13 cellular contexts compared by ENCODE assay signal in the genomic region with DNA sequence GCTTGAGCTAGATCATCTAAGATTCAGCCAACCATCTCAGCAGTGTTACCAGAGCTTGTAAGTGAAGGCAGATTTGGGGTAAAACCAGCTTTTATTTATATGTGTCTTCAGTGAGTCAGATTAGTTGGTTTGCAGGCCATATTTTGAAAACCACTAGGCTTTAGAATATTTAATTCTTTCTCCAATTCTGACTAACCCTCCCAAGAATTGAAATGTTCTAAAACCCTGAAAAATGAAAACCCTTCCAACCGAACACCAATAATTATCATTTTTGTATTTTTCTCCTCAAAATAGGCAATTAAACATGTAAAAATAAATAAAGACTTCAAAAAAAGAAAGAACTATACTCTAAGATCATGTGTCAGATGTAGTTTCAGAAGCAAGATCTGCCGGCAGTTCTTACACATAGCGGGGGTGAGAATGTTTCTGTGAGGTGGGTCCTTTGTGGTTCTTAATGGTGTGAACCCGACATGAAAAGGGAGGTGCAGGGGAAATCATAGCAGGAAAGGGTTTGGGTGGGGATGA. TPM values are rescaled to one million over a fixed set of nuclear protein-coding genes. Genes with fewer than 3 reads are reported as not detected.
DNase-seq lines count a peak whose midpoint lies in the region; ATAC-seq, FAIRE-seq and TF ChIP-seq lines count a peak whose summit lies in the region.
"Had no signal": no experiment of that assay in that cellular context is flagged by ENCODE, and none has a peak within 500 bp of the region (broad histone marks: within the 10 kb centered on the region; RNA-seq: fewer than 3 reads in every experiment).

No MANE protein-coding gene starts in this region.

- no peak overlapping the region for H3K9ac ChIP-seq in HepG2 (ENCODE audit: insufficient read depth, low read depth, low read length)
- H3K9ac ChIP-seq in kidney (ENCODE audit: low read length in 2 of 2): no peak overlapping the region
- H3K9ac ChIP-seq: BLaER1, GM23248 had no signal

- DNase-seq in stimulated activated naive CD4-positive, alpha-beta T cell treated with Interleukin-2 at 50 U/mL for 16 hours (lab: John Stamatoyannopoulos, UW): peak; percentile 22
- no peak for DNase-seq in stimulated activated naive CD4-positive, alpha-beta T cell (lab: John Stamatoyannopoulos, UW)
- peak; percentile 33 for DNase-seq in activated gamma-delta T cell treated with anti-CD3 and anti-CD28 coated beads, Interleukin-2, amount 50 U/mL, for 16 hours (ENCODE audit: low read depth)
- no peak for DNase-seq in OCI-LY7 (ENCODE audit: low spot score)
- no peak for DNase-seq in HepG2 (ENCODE audit: low spot score)
- DNase-seq in kidney: no peak
- DNase-seq in DMS79 (lab: John Stamatoyannopoulos, UW): no peak
- DNase-seq: GM23248, NCI-H526 treated with DMSO at 0.1 percent for 48 hours had no signal

- H3K4me2 ChIP-seq in OCI-LY7 (ENCODE audit: low read length) (no peak overlapping the region), HepG2 (ENCODE audit: low read depth, low read length) (no peak overlapping the region)
- H3K4me2 ChIP-seq: BLaER1 had no signal

- H3K4me3 ChIP-seq in OCI-LY7 (ENCODE audit: low read depth, low read length, poor library complexity, severe bottlenecking): no peak overlapping the region
- no peak overlapping the region for H3K4me3 ChIP-seq in HepG2 (replicated peaks in 1 of 3; ENCODE audit: insufficient read depth in 1 of 3, low read depth in 2 of 3, low read length in 3 of 3)
- H3K4me3 ChIP-seq in kidney (ENCODE audit: low read length in 2 of 2): no peak overlapping the region
- H3K4me3 ChIP-seq: BLaER1, GM23248, lung, prostate gland had no signal

- in situ Hi-C loops in HepG2 (cut with HindIII; ENCODE audit: extremely low pct_ligation_motif_present, low pct_unique_long_range_greater_than_20kb): no loop called here

- CTCF ChIA-PET in OCI-LY7 (lab: Charles Lee; ENCODE audit: unreplicated experiment): no interaction called here
- CTCF ChIA-PET in HepG2 (lab: Yijun Ruan, JAX; ENCODE audit: low intra/inter-chr PET ratio, low total read pairs): no interaction called here

- ATAC-seq in HG02885 (IDR thresholded peaks at IDR 0.05; ENCODE audit: poor library complexity, unreplicated experiment) (peak; percentile 64), HepG2 (no peak)

- no peak for TF ChIP-seq RAD21 in HepG2 (CRISPR knock-in tag; IDR thresholded peaks at IDR 0.05)

- H3K27ac ChIP-seq in OCI-LY7 (ENCODE audit: low read depth, low read length, poor library complexity, severe bottlenecking): no peak overlapping the region
- H3K27ac ChIP-seq in HepG2 (ENCODE audit: extremely low read length, insufficient read depth, low read length): no peak overlapping the region
- no peak overlapping the region for H3K27ac ChIP-seq in kidney (ENCODE audit: low read depth in 2 of 2, low read length in 2 of 2)
- H3K27ac ChIP-seq: BLaER1, GM23248, prostate gland had no signal

- H3K36me3 ChIP-seq in OCI-LY7 (ENCODE audit: insufficient read depth, low read length) (peaks cover 64% of the 10 kb centered on the region), HepG2 (replicated peaks in 1 of 2; ENCODE audit: control insufficient read depth in 1 of 2, insufficient read depth in 2 of 2, low read length in 2 of 2) (no peaks in the 10 kb centered on the region), kidney (ENCODE audit: control insufficient read depth in 1 of 2, insufficient read depth in 2 of 2, low read length in 2 of 2) (no peaks in the 10 kb centered on the region)
- H3K36me3 ChIP-seq: prostate gland had no signal

- POLR2A ChIA-PET in OCI-LY7 (lab: Charles Lee): interaction anchor here (0.6 to 1.8 kb wide), 4 partner anchors 12 to 417 kb away, joined by 3 to 7 read pairs (median 4); no protein-coding TSS in a partner anchor
- POLR2A ChIA-PET in HepG2 (lab: Yijun Ruan, JAX): no interaction called here

- H2AFZ ChIP-seq in OCI-LY7 (ENCODE audit: low read length) (no peak overlapping the region), HepG2 (ENCODE audit: low read length) (no peak overlapping the region)
- H2AFZ ChIP-seq: GM23248 had no signal

- H4K20me1 ChIP-seq in OCI-LY7 (ENCODE audit: insufficient read depth, low read length) (no peaks in the 10 kb centered on the region), HepG2 (ENCODE audit: insufficient read depth, low read length) (no peaks in the 10 kb centered on the region)
- H4K20me1 ChIP-seq: BLaER1 had no signal

- FAIRE-seq in HepG2 (lab: Jason Lieb, UNC) (no peak), kidney (lab: Jason Lieb, UNC) (no peak)

- TF ChIP-seq EP300 in HepG2 (IDR thresholded peaks at IDR 0.05; ENCODE audit: low read depth in 2 of 2, low read length in 2 of 2) (no peak), HepG2 (CRISPR knock-in tag; IDR thresholded peaks at IDR 0.05; ENCODE audit: borderline replicate concordance) (no peak)

- no peak for TF ChIP-seq CTCF in OCI-LY7 (conservative IDR thresholded peaks at IDR 0.05; ENCODE audit: low read length)
- no peak for TF ChIP-seq CTCF in HepG2 (CRISPR knock-in tag; IDR thresholded peaks at IDR 0.05)
- no peak for TF ChIP-seq CTCF in kidney (IDR thresholded peaks at IDR 0.05; ENCODE audit: borderline replicate concordance, extremely low read depth, insufficient read depth)

- TF ChIP-seq POLR2A in HepG2 (IDR thresholded peaks at IDR 0.05; ENCODE audit: insufficient read depth in 1 of 2, low read depth in 2 of 2, low read length in 2 of 2): no peak

- intact Hi-C loops in OCI-LY7 (cut with micrococcal nuclease; ENCODE audit: unreplicated experiment) (no loop called here), HepG2 (cut with micrococcal nuclease; ENCODE audit: unreplicated experiment) (no loop called here), kidney (cut with DNase I) (no loop called here)

- peaks cover 41% of the 10 kb centered on the region; the same call in 1 of the 2 replicates for H3K79me2 ChIP-seq in OCI-LY7 (ENCODE audit: insufficient read depth, low read depth, low read length)
- no peaks in the 10 kb centered on the region for H3K79me2 ChIP-seq in HepG2 (ENCODE audit: insufficient read depth, low read length)

- peaks cover 0 to under 1% of the 10 kb centered on the region in 2 experiments; a peak in 3 of 5 replicates for H3K27me3 ChIP-seq in HepG2 (ENCODE audit: control insufficient read depth in 1 of 2, insufficient read depth in 2 of 2, low read length in 2 of 2)
- H3K27me3 ChIP-seq: BLaER1 had no signal

- BruUV-seq in OCI-LY7 (replicated peaks; lab: Mats Ljungman, UMichigan) (no TSS peak), HepG2 (replicated peaks; lab: Mats Ljungman, UMichigan) (no TSS peak)

- WGBS in HepG2 (ENCODE audit: low lambda C conversion rate): 54% methylated on average over 4 of the region's 4 CpGs

- H3K9me3 ChIP-seq in OCI-LY7 (ENCODE audit: low read length) (no peaks in the 10 kb centered on the region), HepG2 (ENCODE audit: low read length) (no peaks in the 10 kb centered on the region), kidney (ENCODE audit: control insufficient read depth in 1 of 2, low read length in 2 of 2) (no peaks in the 10 kb centered on the region)
- H3K9me3 ChIP-seq: prostate gland had no signal

- no peaks in the 10 kb centered on the region for H3K9me2 ChIP-seq in OCI-LY7 (ENCODE audit: insufficient read depth, low read length)

- H3K4me1 ChIP-seq in OCI-LY7 (ENCODE audit: insufficient read depth, low read length, poor library complexity, severe bottlenecking) (peaks cover 27% of the 10 kb centered on the region), HepG2 (ENCODE audit: insufficient read depth, low read length) (no peaks in the 10 kb centered on the region), kidney (ENCODE audit: control insufficient read depth in 1 of 2, insufficient read depth in 1 of 2, low read depth in 1 of 2, low read length in 2 of 2) (no peaks in the 10 kb centered on the region)
- H3K4me1 ChIP-seq: prostate gland had no signal

RNA-seq across cellular contexts. Expression of a gene that starts 14.2 kb away (rescaled TPM):
- 20.8 and 27.3 TPM in 2 replicates for total RNA-seq in OCI-LY7 (2014; rRNA removed; shearing (Covaris generic))
- total RNA-seq in OCI-LY7 (2022) (80.6 and 88.7 TPM in 2 replicates), HepG2 (2016; rRNA removed; fragmentation: Illumina TruSeq; extraction: Trizol) (not detected in 2 replicates), kidney (17.3 TPM)
- not detected in 2 replicates for total RNA-seq in HepG2 (2016; cell fraction: cytosol; rRNA removed; fragmentation: Illumina TruSeq; extraction: Trizol; ENCODE audit: low read depth)
- total RNA-seq in HepG2 (2016; cell fraction: insoluble cytoplasmic fraction; rRNA removed; fragmentation: Illumina TruSeq; extraction: Trizol): not detected in 2 replicates
- total RNA-seq in HepG2 (2016; cell fraction: membrane; rRNA removed; fragmentation: Illumina TruSeq; extraction: Trizol): not detected in 2 replicates
- not detected in 2 replicates for total RNA-seq in HepG2 (2016; cell fraction: nucleus; rRNA removed; fragmentation: Illumina TruSeq; extraction: Trizol)
- polyA plus RNA-seq in HepG2 (2011; rRNA removed) (0.05 TPM in 1 of 2 replicates, not detected in the other), kidney (ENCODE audit: insufficient read depth, low read depth, low replicate concordance) (2.8 TPM)
- 0.04 TPM in 2 replicates for polyA plus RNA-seq in HepG2 (2011; cell fraction: cytosol; rRNA removed)
- polyA plus RNA-seq in HepG2 (2011; cell fraction: nucleus; rRNA removed): 0.12 TPM in 1 of 2 replicates, not detected in the other
- polyA plus RNA-seq in HepG2 (2012): not detected in 2 replicates
- polyA plus RNA-seq in HepG2 (2016; cell fraction: cytosol; fragmentation: Illumina TruSeq; extraction: Trizol; ENCODE audit: low read depth): not detected in 2 replicates
- not detected in 2 replicates for polyA plus RNA-seq in HepG2 (2016; cell fraction: insoluble cytoplasmic fraction; fragmentation: Illumina TruSeq; extraction: Trizol; ENCODE audit: low read depth)
- not detected in 2 replicates for polyA plus RNA-seq in HepG2 (2016; cell fraction: membrane; fragmentation: Illumina TruSeq; extraction: Trizol; ENCODE audit: low read depth)
- not detected in 2 replicates for polyA plus RNA-seq in HepG2 (2016; cell fraction: nucleus; fragmentation: Illumina TruSeq; extraction: Trizol; ENCODE audit: insufficient read depth, low read depth)
- polyA minus RNA-seq in HepG2 (2011; rRNA and poly(A)+ RNA removed; ENCODE audit: low replicate concordance): 0.21 TPM in 1 of 2 replicates, not detected in the other
- polyA minus RNA-seq in HepG2 (2011; cell fraction: cytosol; rRNA and poly(A)+ RNA removed): not detected in 2 replicates
- polyA minus RNA-seq in HepG2 (2011; cell fraction: nucleus; rRNA and poly(A)+ RNA removed): not detected in 2 replicates
- total RNA-seq: GM23248 had no signal

RNA-seq across cellular contexts. Expression of a gene that starts 59.5 kb away (rescaled TPM):
- not detected in 2 replicates for total RNA-seq in OCI-LY7 (2014; rRNA removed; shearing (Covaris generic))
- total RNA-seq in OCI-LY7 (2022) (not detected in 2 replicates), HepG2 (2016; rRNA removed; fragmentation: Illumina TruSeq; extraction: Trizol) (not detected in 2 replicates), kidney (14.1 TPM)
- total RNA-seq in HepG2 (2016; cell fraction: cytosol; rRNA removed; fragmentation: Illumina TruSeq; extraction: Trizol; ENCODE audit: low read depth): not detected in 2 replicates
- total RNA-seq in HepG2 (2016; cell fraction: insoluble cytoplasmic fraction; rRNA removed; fragmentation: Illumina TruSeq; extraction: Trizol): not detected in 2 replicates
- total RNA-seq in HepG2 (2016; cell fraction: membrane; rRNA removed; fragmentation: Illumina TruSeq; extraction: Trizol): not detected in 2 replicates
- total RNA-seq in HepG2 (2016; cell fraction: nucleus; rRNA removed; fragmentation: Illumina TruSeq; extraction: Trizol): not detected in 2 replicates
- polyA plus RNA-seq in HepG2 (2011; rRNA removed) (not detected in 2 replicates), kidney (ENCODE audit: insufficient read depth, low read depth, low replicate concordance) (8.7 TPM)
- polyA plus RNA-seq in HepG2 (2011; cell fraction: cytosol; rRNA removed): 0.05 TPM in 1 of 2 replicates, not detected in the other
- polyA plus RNA-seq in HepG2 (2011; cell fraction: nucleus; rRNA removed): not detected in 2 replicates
- polyA plus RNA-seq in HepG2 (2012): not detected in 2 replicates
- polyA plus RNA-seq in HepG2 (2016; cell fraction: cytosol; fragmentation: Illumina TruSeq; extraction: Trizol; ENCODE audit: low read depth): not detected in 2 replicates
- polyA plus RNA-seq in HepG2 (2016; cell fraction: insoluble cytoplasmic fraction; fragmentation: Illumina TruSeq; extraction: Trizol; ENCODE audit: low read depth): not detected in 2 replicates
- not detected in 2 replicates for polyA plus RNA-seq in HepG2 (2016; cell fraction: membrane; fragmentation: Illumina TruSeq; extraction: Trizol; ENCODE audit: low read depth)
- polyA plus RNA-seq in HepG2 (2016; cell fraction: nucleus; fragmentation: Illumina TruSeq; extraction: Trizol; ENCODE audit: insufficient read depth, low read depth): not detected in 2 replicates
- 0.44 TPM in 1 of 2 replicates, not detected in the other for polyA minus RNA-seq in HepG2 (2011; rRNA and poly(A)+ RNA removed; ENCODE audit: low replicate concordance)
- not detected in 2 replicates for polyA minus RNA-seq in HepG2 (2011; cell fraction: cytosol; rRNA and poly(A)+ RNA removed)
- not detected in 2 replicates for polyA minus RNA-seq in HepG2 (2011; cell fraction: nucleus; rRNA and poly(A)+ RNA removed)

Comparison
In these comparisons a context has a peak if more than half of its experiments do, and no peak if none do; other contexts are left out.
1. DNase-seq: peak in stimulated activated naive CD4-positive, alpha-beta T cell treated with Interleukin-2 at 50 U/mL for 16 hours (single experiment) and activated gamma-delta T cell treated with anti-CD3 and anti-CD28 coated beads, Interleukin-2, amount 50 U/mL, for 16 hours (single experiment); none in stimulated activated naive CD4-positive, alpha-beta T cell (0 of 6), OCI-LY7 (single experiment), HepG2 (single experiment), kidney (single experiment) and DMS79 (single experiment).
2. RNA of a gene that starts 14.2 kb away (total RNA-seq): 20.8 to 88.7 TPM in OCI-LY7 and 17.3 TPM in kidney (single experiment); not detected in HepG2; every median in the first group is over 10 times any median in the second.
3. RNA of a gene that starts 59.5 kb away (total RNA-seq): 14.1 TPM in kidney (single experiment); not detected in OCI-LY7 and not detected in HepG2; every median in the first group is over 10 times any median in the second.